ENCODE assay signal across 8 cellular contexts in genomic region chr7:2864204-2864985, GRCh38. TPM values are rescaled to one million over a fixed set of nuclear protein-coding genes. Genes with fewer than 3 reads are reported as not detected.
DNase-seq lines count a peak whose midpoint lies in the region; ATAC-seq and TF ChIP-seq lines count a peak whose summit lies in the region.

No MANE protein-coding gene starts in this region.

- no peaks in the 10 kb centered on the region for H3K27me3 ChIP-seq in skeletal muscle satellite cell (ENCODE audit: control insufficient read depth, insufficient read depth, low read length)

- H3K4me3 ChIP-seq in GM12865 (ENCODE audit: low read depth, low read length) (peak overlapping the region; percentile 57), WI38 (ENCODE audit: low read depth, low read length) (peak overlapping the region; percentile 45), skeletal muscle satellite cell (ENCODE audit: low read length) (peak overlapping the region; percentile 37)

- TF ChIP-seq CTCF in GM12865 (IDR thresholded peaks at IDR 0.05; ENCODE audit: insufficient read depth, low read depth, low read length, missing control alignments) (no peak), WI38 (IDR thresholded peaks at IDR 0.05; ENCODE audit: low read depth, low read length) (no peak)

- no peak for ATAC-seq in HG02642 (IDR thresholded peaks at IDR 0.05; ENCODE audit: poor library complexity, unreplicated experiment)

- peak overlapping the region; percentile 65 for H3K4me2 ChIP-seq in skeletal muscle satellite cell (ENCODE audit: low read length)

- DNase-seq in GM12865 (ENCODE audit: low read depth) (peak; percentile 30), fibroblast of peridontal ligament (ENCODE audit: extremely low read depth) (peak; percentile 29), HuH-7 (ENCODE audit: low spot score) (no peak), NCI-H2107 treated with DMSO at 0.1 percent for 48 hours (lab: John Stamatoyannopoulos, UW; ENCODE audit: unreplicated experiment) (no peak), KG1 (lab: John Stamatoyannopoulos, UW) (no peak)

- peaks cover 23% of the 10 kb centered on the region for H3K4me1 ChIP-seq in skeletal muscle satellite cell (ENCODE audit: control insufficient read depth, insufficient read depth, low read length)

- no peaks in the 10 kb centered on the region for H3K36me3 ChIP-seq in skeletal muscle satellite cell (ENCODE audit: insufficient read depth, low read length)

- H3K9me3 ChIP-seq in skeletal muscle satellite cell (replicated peaks; ENCODE audit: low read length) = no peaks in the 10 kb centered on the region

- H3K9ac ChIP-seq in skeletal muscle satellite cell (ENCODE audit: low read depth, low read length) = peak overlapping the region; percentile 84

RNA-seq across cellular contexts. Expression of gene GNA12, which starts 20.3 kb away (rescaled TPM):
- 22.3 and 25.1 TPM in 2 replicates for total RNA-seq in skeletal muscle satellite cell (2012; rRNA removed)

Comparison
In these comparisons a context has a peak if more than half of its experiments do, and no peak if none do; other contexts are left out.
1. DNase-seq: peak in GM12865 (single experiment) and fibroblast of peridontal ligament (single experiment); none in HuH-7 (single experiment), NCI-H2107 treated with DMSO at 0.1 percent for 48 hours (single experiment) and KG1 (single experiment).
2. Peak in every context shown above with its lines, with median percentiles within 50 percentile points of each other: H3K4me3 ChIP-seq.